8 cellular contexts compared by ENCODE assay signal in the genomic region with DNA sequence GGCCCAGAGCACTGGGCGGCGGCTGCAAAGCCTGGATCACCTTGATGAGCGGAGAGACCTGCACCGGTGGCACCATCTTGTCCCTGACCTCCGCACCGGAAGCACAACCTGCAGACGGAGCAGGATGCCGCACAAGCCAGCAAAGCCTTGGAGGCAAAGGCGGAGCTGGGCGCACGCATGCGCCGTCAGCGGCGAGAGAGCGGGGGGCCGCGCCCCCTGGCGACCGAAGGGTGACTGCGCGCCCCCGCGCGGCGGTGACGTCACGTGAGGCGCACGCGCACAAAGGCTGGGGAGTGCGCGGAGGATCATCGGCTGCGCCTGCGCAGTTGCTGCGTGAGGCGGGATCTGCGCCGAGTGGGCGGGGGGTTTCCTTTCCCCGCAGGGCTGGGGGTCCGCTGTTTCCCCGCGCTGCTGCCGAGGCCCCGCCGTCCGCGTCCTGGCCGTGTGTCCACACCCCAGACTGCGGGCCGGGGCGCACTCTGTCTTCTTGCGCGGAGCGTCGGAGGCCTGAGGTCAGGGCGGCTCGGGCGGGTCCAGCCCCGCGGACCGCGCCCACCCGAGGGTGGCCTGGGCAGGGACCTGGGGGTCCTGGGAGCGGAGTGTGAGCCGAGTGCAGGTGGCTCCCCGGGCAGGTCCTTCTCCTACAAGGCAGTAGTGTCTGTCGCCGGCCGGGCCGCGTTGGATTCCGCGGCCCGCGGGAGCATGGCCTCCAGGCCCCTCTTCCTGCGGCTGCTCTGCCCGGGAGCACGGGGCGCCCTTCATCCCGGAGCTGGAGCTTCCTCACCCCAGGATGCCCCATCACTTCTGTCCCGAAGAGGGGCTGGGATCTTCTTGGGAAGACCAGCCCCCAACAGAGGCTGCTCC. TPM values are rescaled to one million over a fixed set of nuclear protein-coding genes. Genes with fewer than 3 reads are reported as not detected.
A peak's percentile ranks its signal among the peaks of the same experiment; 100 is the strongest.
DNase-seq lines count a peak whose midpoint lies in the region; ATAC-seq and TF ChIP-seq lines count a peak whose summit lies in the region.

A gene with protein sequence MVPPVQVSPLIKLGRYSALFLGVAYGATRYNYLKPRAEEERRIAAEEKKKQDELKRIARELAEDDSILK (minus strand): TSS at position 105 of the 864 bp plus-strand sequence. CDS start 29 bp downstream, at position 76.
A gene with protein sequence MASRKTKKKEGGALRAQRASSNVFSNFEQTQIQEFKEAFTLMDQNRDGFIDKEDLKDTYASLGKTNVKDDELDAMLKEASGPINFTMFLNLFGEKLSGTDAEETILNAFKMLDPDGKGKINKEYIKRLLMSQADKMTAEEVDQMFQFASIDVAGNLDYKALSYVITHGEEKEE (plus strand): TSS at position 371 of the 864 bp plus-strand sequence. CDS start 3,485 bp downstream, outside the sequence.

- intact Hi-C loops in esophagus muscularis mucosa (cut with DNase I): no loop called here

- H3K27me3 ChIP-seq in esophagus muscularis mucosa (peaks cover 0 to 6% (median 0%) of the 10 kb centered on the region in 4 donors), muscle layer of duodenum (ENCODE audit: low read depth, low read length) (no peaks in the 10 kb centered on the region)

- WGBS in esophagus muscularis mucosa: no CpG with 5 or more reads among the region's 84 CpGs

- DNase-seq in DMS79 treated with DMSO at 0.1 percent for 48 hours (lab: John Stamatoyannopoulos, UW) (peak; percentile 58), KG1 (lab: John Stamatoyannopoulos, UW) (peak; percentile 94), esophagus muscularis mucosa (ENCODE audit: extremely low spot score) (peak; percentile 98)
- DNase-seq in activated T-cell treated with anti-CD3 and anti-CD28 coated beads, Interleukin-2, amount 50 U/mL, for 4 hours: peak; percentile 98
- peak; percentile 94 to 97 for DNase-seq in stimulated activated CD8-positive, alpha-beta memory T cell treated with anti-CD3 and anti-CD28 coated beads, Interleukin-7, amount 100 ng/mL, for 4 hours (ENCODE audit: low read depth in 2 of 2)

- H3K4me3 ChIP-seq in esophagus muscularis mucosa: peak within 1 kb of the TSS; percentile 88 to 97 (median 94)
- H3K4me3 ChIP-seq in muscle layer of duodenum (ENCODE audit: low read depth in 1 of 2, low read length in 2 of 2): peak within 1 kb of the TSS; percentile 77 to 95

- H3K9me3 Mint-ChIP-seq in activated T-cell treated with anti-CD3 and anti-CD28 coated beads, Interleukin-2, amount 50 U/mL, for 4 hours: no peaks in the 10 kb centered on the region

- H3K36me3 ChIP-seq in esophagus muscularis mucosa (peaks cover 18 to 33% (median 27%) of the 10 kb centered on the region in 4 donors), muscle layer of duodenum (ENCODE audit: control insufficient read depth in 1 of 2, insufficient read depth in 2 of 2, low read length in 2 of 2) (peaks cover 15 to 19% of the 10 kb centered on the region in 2 donors)

- H3K9me3 ChIP-seq in esophagus muscularis mucosa (no peaks in the 10 kb centered on the region), muscle layer of duodenum (ENCODE audit: control insufficient read depth in 1 of 2, low read length in 2 of 2) (no peaks in the 10 kb centered on the region)

- TF ChIP-seq CTCF in esophagus muscularis mucosa (IDR thresholded peaks at IDR 0.05): peak; percentile 87 to 96 (median 90)

- TF ChIP-seq EP300 in esophagus muscularis mucosa (IDR thresholded peaks at IDR 0.05): no peak

- H3K27ac ChIP-seq in esophagus muscularis mucosa (replicated peaks in 1 of 4): peak within 1 kb of the TSS; percentile 94 to 97 (median 96)
- peak within 1 kb of the TSS; percentile 90 for H3K27ac ChIP-seq in muscle layer of duodenum (ENCODE audit: low read length)

- ATAC-seq in GM21723 (IDR thresholded peaks at IDR 0.05; ENCODE audit: unreplicated experiment): peak; percentile 69
- ATAC-seq in activated T-cell treated with anti-CD3 and anti-CD28 coated beads, Interleukin-2, amount 50 U/mL, for 4 hours: peak; percentile 94 to 96

- no peaks in the 10 kb centered on the region for H3K27me3 Mint-ChIP-seq in activated T-cell treated with anti-CD3 and anti-CD28 coated beads, Interleukin-2, amount 50 U/mL, for 4 hours (ENCODE audit: low read depth)

- peak within 1 kb of the TSS; percentile 86 for H3K4me3 Mint-ChIP-seq in activated T-cell treated with anti-CD3 and anti-CD28 coated beads, Interleukin-2, amount 50 U/mL, for 4 hours

- H3K36me3 Mint-ChIP-seq in activated T-cell treated with anti-CD3 and anti-CD28 coated beads, Interleukin-2, amount 50 U/mL, for 4 hours (ENCODE audit: insufficient read depth): peaks cover 16% of the 10 kb centered on the region

- peak; percentile 80 for TF ChIP-seq POLR2A in esophagus muscularis mucosa (IDR thresholded peaks at IDR 0.05; ENCODE audit: low read depth)

- peaks cover 10% of the 10 kb centered on the region for H3K4me1 Mint-ChIP-seq in activated T-cell treated with anti-CD3 and anti-CD28 coated beads, Interleukin-2, amount 50 U/mL, for 4 hours (ENCODE audit: low read depth)

- peaks cover 17 to 32% (median 24%) of the 10 kb centered on the region in 4 donors for H3K4me1 ChIP-seq in esophagus muscularis mucosa
- H3K4me1 ChIP-seq in muscle layer of duodenum (ENCODE audit: control insufficient read depth in 1 of 2, insufficient read depth in 2 of 2, low read length in 2 of 2): peaks cover 12 to 22% of the 10 kb centered on the region in 2 donors

TF ChIP-seq in PFSK-1, 5 proteins besides CTCF, POLR2A, EP300 and RAD21:
- TF ChIP-seq POLR2AphosphoS5 (IDR thresholded peaks at IDR 0.05; ENCODE audit: low read depth, low read length) (peak; percentile 84; the same call in 1 of the 2 replicates), SIN3A (IDR thresholded peaks at IDR 0.05; ENCODE audit: borderline replicate concordance, insufficient read depth, low read length) (no peak), FOXP2 (optimal IDR thresholded peaks at IDR 0.05; ENCODE audit: borderline replicate concordance, extremely low read depth, extremely low read length, insufficient read depth) (no peak), TAF1 (IDR thresholded peaks at IDR 0.05; ENCODE audit: borderline replicate concordance, insufficient read depth, low read length) (peak; percentile 91; the same call in 1 of the 2 replicates)
- TF ChIP-seq, protein P1, sequence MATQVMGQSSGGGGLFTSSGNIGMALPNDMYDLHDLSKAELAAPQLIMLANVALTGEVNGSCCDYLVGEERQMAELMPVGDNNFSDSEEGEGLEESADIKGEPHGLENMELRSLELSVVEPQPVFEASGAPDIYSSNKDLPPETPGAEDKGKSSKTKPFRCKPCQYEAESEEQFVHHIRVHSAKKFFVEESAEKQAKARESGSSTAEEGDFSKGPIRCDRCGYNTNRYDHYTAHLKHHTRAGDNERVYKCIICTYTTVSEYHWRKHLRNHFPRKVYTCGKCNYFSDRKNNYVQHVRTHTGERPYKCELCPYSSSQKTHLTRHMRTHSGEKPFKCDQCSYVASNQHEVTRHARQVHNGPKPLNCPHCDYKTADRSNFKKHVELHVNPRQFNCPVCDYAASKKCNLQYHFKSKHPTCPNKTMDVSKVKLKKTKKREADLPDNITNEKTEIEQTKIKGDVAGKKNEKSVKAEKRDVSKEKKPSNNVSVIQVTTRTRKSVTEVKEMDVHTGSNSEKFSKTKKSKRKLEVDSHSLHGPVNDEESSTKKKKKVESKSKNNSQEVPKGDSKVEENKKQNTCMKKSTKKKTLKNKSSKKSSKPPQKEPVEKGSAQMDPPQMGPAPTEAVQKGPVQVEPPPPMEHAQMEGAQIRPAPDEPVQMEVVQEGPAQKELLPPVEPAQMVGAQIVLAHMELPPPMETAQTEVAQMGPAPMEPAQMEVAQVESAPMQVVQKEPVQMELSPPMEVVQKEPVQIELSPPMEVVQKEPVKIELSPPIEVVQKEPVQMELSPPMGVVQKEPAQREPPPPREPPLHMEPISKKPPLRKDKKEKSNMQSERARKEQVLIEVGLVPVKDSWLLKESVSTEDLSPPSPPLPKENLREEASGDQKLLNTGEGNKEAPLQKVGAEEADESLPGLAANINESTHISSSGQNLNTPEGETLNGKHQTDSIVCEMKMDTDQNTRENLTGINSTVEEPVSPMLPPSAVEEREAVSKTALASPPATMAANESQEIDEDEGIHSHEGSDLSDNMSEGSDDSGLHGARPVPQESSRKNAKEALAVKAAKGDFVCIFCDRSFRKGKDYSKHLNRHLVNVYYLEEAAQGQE (IDR thresholded peaks at IDR 0.05; ENCODE audit: insufficient read depth in 1 of 2, low read depth in 2 of 2, low read length in 2 of 2): no peak

RNA-seq across cellular contexts. Expression of the first gene that starts in this region (rescaled TPM):
- polyA plus RNA-seq in PFSK-1 (2012; ENCODE audit: insufficient read length, low read depth): 402 TPM
- total RNA-seq in activated T-cell treated with anti-CD3 and anti-CD28 coated beads, Interleukin-2, amount 50 U/mL, for 4 hours: 100 to 1,000 TPM; 227 to 249 (median 244) TPM
- total RNA-seq in esophagus muscularis mucosa: 100 to 1,000 TPM; 111 to 224 (median 154) TPM

RNA-seq across cellular contexts. Expression of the second gene that starts in this region (rescaled TPM):
- polyA plus RNA-seq in PFSK-1 (2012; ENCODE audit: insufficient read length, low read depth): 26.8 TPM
- total RNA-seq in activated T-cell treated with anti-CD3 and anti-CD28 coated beads, Interleukin-2, amount 50 U/mL, for 4 hours: 10 to 100 TPM; 13.7 to 16.0 (median 15.1) TPM
- 1 to 10 TPM; 7.9 to 9.9 (median 9.6) TPM for total RNA-seq in esophagus muscularis mucosa

Comparison
In these comparisons a context has a peak if more than half of its experiments do, and no peak if none do; other contexts are left out.
1. Peak in every context shown above with its lines: DNase-seq, ATAC-seq, H3K4me3 ChIP-seq and H3K27ac ChIP-seq.